Comparison of ENCODE assay signal across 1 cellular context in the genomic region with DNA sequence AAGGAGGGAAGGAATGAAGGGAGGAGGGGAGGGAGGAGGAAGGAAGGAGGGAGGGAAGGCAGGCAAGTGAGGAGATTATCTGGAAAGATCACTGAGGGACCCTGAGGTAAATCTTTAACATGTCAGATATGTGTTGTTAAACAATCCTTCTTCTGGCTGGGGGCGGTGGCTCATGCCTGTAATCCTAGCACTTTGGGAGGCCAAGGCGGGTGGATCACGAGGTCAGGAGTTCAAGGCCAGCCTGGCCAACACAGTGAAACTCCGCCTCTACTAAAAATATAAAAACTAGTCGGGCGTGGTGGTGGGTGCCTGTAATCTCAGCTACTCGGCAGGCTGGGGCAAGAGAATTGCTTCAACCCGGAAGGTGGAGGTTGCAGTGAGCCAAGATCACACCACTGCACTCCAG.
TF ChIP-seq lines count a peak whose summit lies in the region.

No MANE protein-coding gene starts in this region.

TF ChIP-seq in HEK293, 187 proteins besides CTCF, POLR2A, EP300 and RAD21 (continued from another document):
- TF ChIP-seq SP3 (tag by site-specific recombination; IDR thresholded peaks at IDR 0.05) (peak; percentile 41; the same call in 1 of the 2 replicates), KLF1 (tag by site-specific recombination; IDR thresholded peaks at IDR 0.05) (peak; percentile 97)
